In the genomic region with DNA sequence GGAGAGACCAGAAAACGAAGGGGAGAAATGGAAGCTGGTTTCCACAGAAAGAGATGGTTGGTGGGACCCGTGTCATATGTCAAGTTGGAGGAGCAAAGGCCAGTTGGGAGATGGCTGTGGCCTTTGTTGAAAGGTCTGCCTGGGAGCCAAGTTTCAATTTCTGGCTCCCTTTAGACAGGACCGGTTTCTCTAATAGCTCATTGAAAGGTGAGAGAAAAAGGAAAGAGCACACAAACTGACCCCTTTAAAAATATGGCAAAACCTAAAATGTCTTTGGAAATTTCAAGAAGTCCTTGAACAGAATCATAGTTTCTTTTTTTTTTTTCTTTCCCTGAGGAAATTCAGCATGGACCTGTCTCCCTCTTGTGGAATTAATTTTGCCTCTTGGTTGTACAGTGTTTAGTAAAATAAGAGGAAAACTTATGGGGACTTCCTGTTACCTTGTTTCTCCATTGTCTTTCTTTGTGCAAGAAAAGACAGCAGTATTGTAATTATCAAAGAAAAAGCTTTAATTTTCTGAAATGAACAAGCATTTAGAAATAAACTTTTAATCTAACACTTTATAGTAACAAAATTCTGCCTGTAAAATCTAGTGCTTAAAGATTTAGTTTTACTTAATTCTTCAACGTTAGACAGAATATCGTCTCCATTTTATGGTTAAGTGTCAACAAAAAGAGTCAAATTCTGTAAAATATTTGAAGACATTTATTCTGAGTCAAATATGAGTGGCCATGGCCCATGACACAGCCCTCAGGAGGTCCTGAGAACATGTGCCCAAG, we compare ENCODE assay signal across 8 cellular contexts.
A peak's percentile ranks its signal among the peaks of the same experiment; 100 is the strongest.
DNase-seq lines count a peak whose midpoint lies in the region; ATAC-seq and TF ChIP-seq lines count a peak whose summit lies in the region.

No MANE protein-coding gene starts in this region.

- no peak overlapping the region for H3K27ac ChIP-seq in gastroesophageal sphincter

- no peak overlapping the region for H3K4me3 ChIP-seq in gastroesophageal sphincter
- no peak overlapping the region for H3K4me3 ChIP-seq in skeletal muscle cell (ENCODE audit: low read depth, low read length)

- TF ChIP-seq POLR2A in gastroesophageal sphincter (IDR thresholded peaks at IDR 0.05) = no peak

- TF ChIP-seq EP300 in gastroesophageal sphincter (IDR thresholded peaks at IDR 0.05) = no peak

- DNase-seq in GM13977 (ENCODE audit: low spot score) (no peak), RKO (ENCODE audit: low spot score) (peak; percentile 60), skeletal muscle cell (ENCODE audit: low read depth) (peak; percentile 22), NOMO-1 (lab: John Stamatoyannopoulos, UW; ENCODE audit: unreplicated experiment in 2 of 2) (no peak), NCI-H146 treated with DMSO at 0.1 percent for 48 hours (lab: John Stamatoyannopoulos, UW; ENCODE audit: unreplicated experiment) (no peak), NK-92 (lab: John Stamatoyannopoulos, UW; ENCODE audit: unreplicated experiment) (no peak)

- no peaks in the 10 kb centered on the region for H3K9me3 ChIP-seq in gastroesophageal sphincter

- no peaks in the 10 kb centered on the region for H3K36me3 ChIP-seq in gastroesophageal sphincter

- no peak for ATAC-seq in gastroesophageal sphincter
- no peak for ATAC-seq in HG03460 (IDR thresholded peaks at IDR 0.05; ENCODE audit: unreplicated experiment)

- in situ Hi-C loops in GM13977 (cut with MboI; ENCODE audit: low pct_unique_long_range_greater_than_20kb, low sequenced_read_pairs, unreplicated experiment) = loop anchor here (25.0 kb wide), 2 partner anchors 339 to 439 kb away; partner anchors contain the start of gene STAT4

- peaks cover 0 to 14% (median 0%) of the 10 kb centered on the region in 3 donors for H3K4me1 ChIP-seq in gastroesophageal sphincter

- no peaks in the 10 kb centered on the region for H3K27me3 ChIP-seq in gastroesophageal sphincter

- TF ChIP-seq CTCF in GM13977 (IDR thresholded peaks at IDR 0.05; ENCODE audit: extremely low read depth, insufficient read depth, missing control alignments) (peak; percentile 9), gastroesophageal sphincter (IDR thresholded peaks at IDR 0.05) (peak; percentile 41 to 69 (median 58))

- 52 to 53% methylated on average over 3 to 5 of the region's 5 CpGs for WGBS in gastroesophageal sphincter (ENCODE audit: low coverage in 1 of 2), 2 donors

Comparison
In these comparisons a context has a peak if more than half of its experiments do, and no peak if none do; other contexts are left out.
1. DNase-seq: peak in RKO (single experiment) and skeletal muscle cell (single experiment); none in GM13977 (single experiment), NOMO-1 (0 of 2), NCI-H146 treated with DMSO at 0.1 percent for 48 hours (single experiment) and NK-92 (single experiment).